8 cellular contexts compared by ENCODE assay signal in the genomic region with DNA sequence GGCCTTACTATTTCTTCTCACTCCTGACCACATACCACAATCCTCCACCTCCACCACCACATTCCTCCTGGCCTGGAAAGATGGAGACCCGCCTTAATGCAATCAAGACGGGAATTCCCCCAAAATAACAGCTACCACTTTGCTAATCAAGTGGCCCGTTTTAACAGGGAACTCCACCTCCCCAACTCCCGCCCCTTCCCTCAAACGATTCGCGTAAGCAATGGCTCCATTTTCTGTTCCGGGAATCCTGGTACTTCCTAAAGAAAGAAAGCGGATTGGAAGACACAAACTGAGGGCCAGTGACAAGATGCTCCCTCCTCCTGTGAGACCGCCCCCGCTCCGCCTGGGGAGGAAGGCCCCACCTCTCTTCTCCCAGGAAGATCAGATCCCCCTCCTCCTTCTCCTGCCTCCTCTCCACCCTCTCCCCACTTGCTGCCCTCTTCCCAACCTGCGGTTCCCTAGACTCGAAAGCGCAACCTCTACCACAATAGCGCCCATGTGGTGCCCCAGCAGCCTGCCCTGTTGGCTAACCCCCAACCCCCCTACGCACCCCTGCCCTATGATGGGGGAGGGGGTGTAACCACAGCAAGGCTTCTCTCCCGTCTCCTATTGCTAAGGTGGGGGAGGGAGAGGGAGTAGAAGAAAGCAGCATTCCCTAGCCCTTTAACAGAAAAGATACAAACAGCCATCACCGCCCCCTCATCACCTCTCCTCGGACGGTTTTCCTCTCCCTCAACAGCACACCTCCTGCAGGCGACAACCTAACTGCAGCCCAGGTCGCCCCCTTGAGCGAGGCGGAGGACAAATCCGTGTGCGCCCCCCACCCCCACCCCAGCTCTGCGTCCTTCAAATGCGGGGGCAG. TPM values are rescaled to one million over a fixed set of nuclear protein-coding genes. Genes with fewer than 3 reads are reported as not detected.
DNase-seq lines count a peak whose midpoint lies in the region; ATAC-seq and TF ChIP-seq lines count a peak whose summit lies in the region.

No MANE protein-coding gene starts in this region.

- H3K9me3 Mint-ChIP-seq in CD8-positive, alpha-beta T cell = no peaks in the 10 kb centered on the region

- peaks cover 19% of the 10 kb centered on the region for H3K36me3 Mint-ChIP-seq in CD8-positive, alpha-beta T cell

- intact Hi-C loops in CD8-positive, alpha-beta T cell (cut with DNase I, micrococcal nuclease) = loop anchor here (1.0 to 5.0 kb wide), 7 partner anchors 20 to 91 kb away; partner anchors contain the start of genes PRKAG1 (in 2 of the 2), DDN (in 1 of the 2), RND1 (in 1 of the 2) and WNT1 (in 1 of the 2)

- peaks cover 44% of the 10 kb centered on the region for H3K4me1 Mint-ChIP-seq in CD8-positive, alpha-beta T cell (ENCODE audit: low read depth)

- H3K4me3 Mint-ChIP-seq in CD8-positive, alpha-beta T cell = peak overlapping the region; percentile 97

- POLR2A ChIA-PET in CD8-positive, alpha-beta T cell (lab: Charles Lee) = interaction anchor here (0.6 to 2.2 kb wide), 13 partner anchors 12 to 232 kb away, joined by 3 to 9 read pairs (median 5); partner anchors contain the start of genes DDX23, FKBP11, TUBA1A and WNT10B

- H3K9ac ChIP-seq in skeletal muscle tissue (ENCODE audit: low read depth in 1 of 3, low read length in 3 of 3) = peak overlapping the region; percentile 79 to 90 (median 90)

- H3K9me3 ChIP-seq in CD8-positive, alpha-beta T cell (ENCODE audit: low read length) = no peaks in the 10 kb centered on the region
- no peaks in the 10 kb centered on the region for H3K9me3 ChIP-seq in MG63
- H3K9me3 ChIP-seq in skeletal muscle tissue (ENCODE audit: control insufficient read depth in 3 of 3, low read length in 3 of 3) = no peaks in the 10 kb centered on the region

- in situ Hi-C loops in SK-MEL-5 (cut with HindIII; ENCODE audit: low pct_unique_long_range_greater_than_20kb, low sequenced_read_pairs) = no loop called here

- ATAC-seq in CD8-positive, alpha-beta T cell = peak; percentile 39
- ATAC-seq in GM19438 (IDR thresholded peaks at IDR 0.05; ENCODE audit: low read depth, unreplicated experiment) (peak; percentile 26), GM19035 (IDR thresholded peaks at IDR 0.05; ENCODE audit: unreplicated experiment) (no peak)

- H3K4me3 ChIP-seq in CD8-positive, alpha-beta T cell (ENCODE audit: low read depth, low read length) = peak overlapping the region; percentile 68
- H3K4me3 ChIP-seq in MG63 (peak overlapping the region; percentile 99), choroid plexus epithelial cell (ENCODE audit: low read depth, low read length) (peak overlapping the region; percentile 99), skeletal muscle tissue (ENCODE audit: low read length in 3 of 3) (peak overlapping the region; percentile 88 to 94 (median 91))

- peak overlapping the region; percentile 86 for H3K27ac Mint-ChIP-seq in CD8-positive, alpha-beta T cell

- peaks cover 19% of the 10 kb centered on the region for H3K4me1 ChIP-seq in CD8-positive, alpha-beta T cell (ENCODE audit: insufficient read depth, low read length)
- H3K4me1 ChIP-seq in skeletal muscle tissue (ENCODE audit: control insufficient read depth in 3 of 3, insufficient read depth in 3 of 3, low read length in 3 of 3) = peaks cover 15 to 27% (median 15%) of the 10 kb centered on the region in 3 donors

- CTCF ChIA-PET in CD8-positive, alpha-beta T cell (lab: Charles Lee) = interaction anchor here (1.0 to 4.3 kb wide), 15 partner anchors 11 to 104 kb away, joined by 3 to 38 read pairs (median 7); partner anchors contain the start of genes DDX23, FKBP11 and WNT1

- peak overlapping the region; percentile 50 for H3K27ac ChIP-seq in CD8-positive, alpha-beta T cell (ENCODE audit: low read depth, low read length)
- H3K27ac ChIP-seq in skeletal muscle tissue (ENCODE audit: low read depth, low read length) = peak overlapping the region; percentile 83

- peaks cover 8% of the 10 kb centered on the region for H3K27me3 Mint-ChIP-seq in CD8-positive, alpha-beta T cell (ENCODE audit: low read depth)

- no peaks in the 10 kb centered on the region for H3K36me3 ChIP-seq in CD8-positive, alpha-beta T cell (ENCODE audit: insufficient read depth, low read length)
- H3K36me3 ChIP-seq in MG63 (peaks cover 45% of the 10 kb centered on the region), skeletal muscle tissue (ENCODE audit: control insufficient read depth in 3 of 3, insufficient read depth in 3 of 3, low read length in 3 of 3) (peaks cover 0 to 5% (median 3%) of the 10 kb centered on the region in 3 donors)

- no peak for TF ChIP-seq CTCF in CD8-positive, alpha-beta T cell (IDR thresholded peaks at IDR 0.05)
- peak; percentile 26 for TF ChIP-seq CTCF in choroid plexus epithelial cell (conservative IDR thresholded peaks at IDR 0.05; ENCODE audit: low read depth, low read length)

- peak in 2 of 7 experiments; percentile 16 to 36 for DNase-seq in CD8-positive, alpha-beta T cell
- DNase-seq in MG63 (peak; percentile 92), SK-MEL-5 (ENCODE audit: low read depth, low spot score) (peak; percentile 97), choroid plexus epithelial cell (ENCODE audit: low read depth) (peak; percentile 98), islet precursor cell (peak; percentile 99)

- no peaks in the 10 kb centered on the region for H3K27me3 ChIP-seq in CD8-positive, alpha-beta T cell (ENCODE audit: insufficient read depth, low read length)
- H3K27me3 ChIP-seq in MG63 (no peaks in the 10 kb centered on the region), skeletal muscle tissue (ENCODE audit: control insufficient read depth in 3 of 3, insufficient read depth in 3 of 3, low read length in 3 of 3) (peaks cover 0 to 7% (median 6%) of the 10 kb centered on the region in 3 donors)

RNA-seq across cellular contexts. Expression of gene ARF3, which starts 0.8 kb away (rescaled TPM):
- total RNA-seq in CD8-positive, alpha-beta T cell = 10 to 100 TPM; 34.7 to 36.4 TPM
- total RNA-seq in MG63 (2014; rRNA removed; shearing (Covaris generic); ENCODE audit: low replicate concordance) = 77.7 and 79.1 TPM in 2 replicates
- total RNA-seq in SK-MEL-5 (2014; rRNA removed; shearing (Covaris generic)) = 92.3 and 95.8 TPM in 2 replicates
- polyA plus RNA-seq in SK-MEL-5 (2015; cell fraction: cytosol; rRNA removed) = 169 and 225 TPM in 2 replicates
- 61.2 and 62.2 TPM in 2 replicates for polyA plus RNA-seq in SK-MEL-5 (2015; cell fraction: nucleus; rRNA removed)
- total RNA-seq in skeletal muscle tissue = 19.8 TPM

RNA-seq across cellular contexts. Expression of gene WNT10B, which starts 15.0 kb away (rescaled TPM):
- total RNA-seq in CD8-positive, alpha-beta T cell = 10 to 100 TPM; 11.2 to 13.1 TPM
- total RNA-seq in MG63 (2014; rRNA removed; shearing (Covaris generic); ENCODE audit: low replicate concordance) = 2.7 and 3.6 TPM in 2 replicates
- 3.4 and 5.1 TPM in 2 replicates for total RNA-seq in SK-MEL-5 (2014; rRNA removed; shearing (Covaris generic))
- 9.8 and 11.2 TPM in 2 replicates for polyA plus RNA-seq in SK-MEL-5 (2015; cell fraction: cytosol; rRNA removed)
- polyA plus RNA-seq in SK-MEL-5 (2015; cell fraction: nucleus; rRNA removed) = 3.0 and 4.6 TPM in 2 replicates
- 0.52 TPM for total RNA-seq in skeletal muscle tissue

RNA-seq across cellular contexts. Expression of gene WNT1, which starts 21.6 kb away (rescaled TPM):
- total RNA-seq in CD8-positive, alpha-beta T cell = 1 to 10 TPM; 5.6 to 5.9 TPM
- not detected in 2 replicates for total RNA-seq in MG63 (2014; rRNA removed; shearing (Covaris generic); ENCODE audit: low replicate concordance)
- total RNA-seq in SK-MEL-5 (2014; rRNA removed; shearing (Covaris generic)) = not detected in 2 replicates
- polyA plus RNA-seq in SK-MEL-5 (2015; cell fraction: cytosol; rRNA removed) = not detected in 2 replicates
- not detected in 2 replicates for polyA plus RNA-seq in SK-MEL-5 (2015; cell fraction: nucleus; rRNA removed)
- not detected for total RNA-seq in skeletal muscle tissue

RNA-seq across cellular contexts. Expression of gene FKBP11, which starts 31.2 kb away (rescaled TPM):
- total RNA-seq in CD8-positive, alpha-beta T cell = 100 to 1,000 TPM; 114 to 116 TPM
- total RNA-seq in MG63 (2014; rRNA removed; shearing (Covaris generic); ENCODE audit: low replicate concordance) = 0.94 and 3.2 TPM in 2 replicates
- total RNA-seq in SK-MEL-5 (2014; rRNA removed; shearing (Covaris generic)) = 10.8 and 12.2 TPM in 2 replicates
- 38.5 and 41.3 TPM in 2 replicates for polyA plus RNA-seq in SK-MEL-5 (2015; cell fraction: cytosol; rRNA removed)
- 35.1 and 45.0 TPM in 2 replicates for polyA plus RNA-seq in SK-MEL-5 (2015; cell fraction: nucleus; rRNA removed)
- total RNA-seq in skeletal muscle tissue = 5.7 TPM

RNA-seq across cellular contexts. Expression of gene DDN, which starts 42.7 kb away (rescaled TPM):
- total RNA-seq in CD8-positive, alpha-beta T cell = 1 to 10 TPM; 1.3 TPM
- 0.13 TPM in 1 of 2 replicates, not detected in the other for total RNA-seq in MG63 (2014; rRNA removed; shearing (Covaris generic); ENCODE audit: low replicate concordance)
- total RNA-seq in SK-MEL-5 (2014; rRNA removed; shearing (Covaris generic)) = 0.03 TPM in 1 of 2 replicates, not detected in the other
- 0.06 and 0.14 TPM in 2 replicates for polyA plus RNA-seq in SK-MEL-5 (2015; cell fraction: cytosol; rRNA removed)
- polyA plus RNA-seq in SK-MEL-5 (2015; cell fraction: nucleus; rRNA removed) = 1.2 and 1.6 TPM in 2 replicates
- 18.8 TPM for total RNA-seq in skeletal muscle tissue
